Comparison of ENCODE assay signal across 30 cellular contexts in genomic region chr7:141665208-141666035, GRCh38. TPM values are rescaled to one million over a fixed set of nuclear protein-coding genes. Genes with fewer than 3 reads are reported as not detected.
DNase-seq lines count a peak whose midpoint lies in the region; ATAC-seq and TF ChIP-seq lines count a peak whose summit lies in the region.
"Had no signal": no experiment of that assay in that cellular context is flagged by ENCODE, and none has a peak within 500 bp of the region (broad histone marks: within the 10 kb centered on the region; RNA-seq: fewer than 3 reads in every experiment).

No MANE protein-coding gene starts in this region.

- peak overlapping the region; percentile 10 for H3K27ac Mint-ChIP-seq in activated CD4-positive, alpha-beta T cell treated with anti-CD3 and anti-CD28 coated beads for 36 hours
- H3K27ac Mint-ChIP-seq in activated CD8-positive, alpha-beta T cell treated with anti-CD3 and anti-CD28 coated beads for 36 hours: peak overlapping the region; percentile 68
- H3K27ac Mint-ChIP-seq in endothelial cell (ENCODE audit: unreplicated experiment): peak overlapping the region; percentile 63
- H3K27ac Mint-ChIP-seq in osteocyte (ENCODE audit: unreplicated experiment): no peak overlapping the region
- H3K27ac Mint-ChIP-seq: activated CD4-positive, alpha-beta memory T cell treated with anti-CD3 and anti-CD28 coated beads for 36 hours; activated naive CD4-positive, alpha-beta T cell treated with anti-CD3 and anti-CD28 coated beads, Interleukin-2, amount 10 ng/mL, durations not matched to agents 7 days and 5 days; HFFc6 had no signal

- H3K36me3 ChIP-seq in mammary epithelial cell (ENCODE audit: insufficient read depth, low read length): no peaks in the 10 kb centered on the region
- H3K36me3 ChIP-seq: WERI-Rb-1 had no signal

- in situ Hi-C loops in mammary epithelial cell (cut with MboI; ENCODE audit: low sequenced_read_pairs in 2 of 2): no loop called here

- peaks cover 6% of the 10 kb centered on the region for H3K4me1 ChIP-seq in mammary epithelial cell (ENCODE audit: insufficient read depth, low read length)

- CTCF ChIA-PET in activated CD4-positive, alpha-beta T cell treated with anti-CD3 and anti-CD28 coated beads for 36 hours (lab: Charles Lee): interaction anchor here (1.1 to 2.8 kb wide), 2 partner anchors 11 kb away, joined by 5 to 11 read pairs; no protein-coding TSS in a partner anchor
- CTCF ChIA-PET in activated CD8-positive, alpha-beta T cell treated with anti-CD3 and anti-CD28 coated beads for 36 hours (lab: Charles Lee): interaction anchor here (2.8 kb wide), 1 partner anchor 10 kb away, joined by 9 read pairs; no protein-coding TSS in a partner anchor
- CTCF ChIA-PET in mammary epithelial cell (lab: Charles Lee; ENCODE audit: low non-redundant PET): interaction anchor here (0.6 kb wide), 1 partner anchor 16 kb away, joined by 3 read pairs; no protein-coding TSS in a partner anchor

- no TSS peak for BruUV-seq in mammary epithelial cell (replicated peaks; lab: Mats Ljungman, UMichigan)

- H3K27me3 Mint-ChIP-seq in activated CD4-positive, alpha-beta T cell treated with anti-CD3 and anti-CD28 coated beads for 36 hours: no peaks in the 10 kb centered on the region
- H3K27me3 Mint-ChIP-seq in activated CD8-positive, alpha-beta T cell treated with anti-CD3 and anti-CD28 coated beads for 36 hours: no peaks in the 10 kb centered on the region
- H3K27me3 Mint-ChIP-seq in endothelial cell (ENCODE audit: unreplicated experiment): peaks cover 7% of the 10 kb centered on the region
- no peaks in the 10 kb centered on the region for H3K27me3 Mint-ChIP-seq in osteocyte (ENCODE audit: unreplicated experiment)
- H3K27me3 Mint-ChIP-seq: activated CD4-positive, alpha-beta memory T cell treated with anti-CD3 and anti-CD28 coated beads for 36 hours; activated naive CD4-positive, alpha-beta T cell treated with anti-CD3 and anti-CD28 coated beads, Interleukin-2, amount 10 ng/mL, durations not matched to agents 7 days and 5 days had no signal

- TF ChIP-seq CTCF in activated CD8-positive, alpha-beta T cell treated with anti-CD3 and anti-CD28 coated beads for 36 hours (IDR thresholded peaks at IDR 0.05): no peak
- TF ChIP-seq CTCF in endothelial cell (IDR thresholded peaks at IDR 0.05; ENCODE audit: unreplicated experiment) (no peak), osteocyte (IDR thresholded peaks at IDR 0.05) (no peak), mammary epithelial cell (conservative IDR thresholded peaks at IDR 0.05 in 1 of 2, IDR thresholded peaks at IDR 0.05 in 1 of 2; ENCODE audit: extremely low read depth in 1 of 2, insufficient read depth in 1 of 2, low read depth in 1 of 2, low read length in 2 of 2) (no peak)

- dilution Hi-C loops in mammary epithelial cell (cut with HindIII; ENCODE audit: low sequenced_read_pairs): no loop called here

- H3K9me3 ChIP-seq in mammary epithelial cell (replicated peaks; ENCODE audit: insufficient read depth, low read length): no peaks in the 10 kb centered on the region
- H3K9me3 ChIP-seq: mucosa of descending colon, SK-N-SH had no signal

- H3K9ac ChIP-seq in mammary epithelial cell (ENCODE audit: insufficient read depth, low read length): no peak overlapping the region
- H3K9ac ChIP-seq: GM23248, SK-N-SH had no signal

- ATAC-seq in activated CD4-positive, alpha-beta T cell treated with anti-CD3 and anti-CD28 coated beads for 36 hours: no peak
- no peak for ATAC-seq in activated CD8-positive, alpha-beta T cell treated with anti-CD3 and anti-CD28 coated beads for 36 hours

- H3K4me3 Mint-ChIP-seq in activated CD4-positive, alpha-beta T cell treated with anti-CD3 and anti-CD28 coated beads for 36 hours: no peak overlapping the region
- H3K4me3 Mint-ChIP-seq in activated CD8-positive, alpha-beta T cell treated with anti-CD3 and anti-CD28 coated beads for 36 hours: no peak overlapping the region
- H3K4me3 Mint-ChIP-seq in endothelial cell (ENCODE audit: unreplicated experiment) (peak overlapping the region; percentile 23), osteocyte (ENCODE audit: unreplicated experiment) (no peak overlapping the region)
- H3K4me3 Mint-ChIP-seq: activated CD4-positive, alpha-beta memory T cell treated with anti-CD3 and anti-CD28 coated beads for 36 hours; activated naive CD4-positive, alpha-beta T cell treated with anti-CD3 and anti-CD28 coated beads, Interleukin-2, amount 10 ng/mL, durations not matched to agents 7 days and 5 days; HFFc6 had no signal

- H2AFZ ChIP-seq in mammary epithelial cell (ENCODE audit: low read depth, low read length): no peak overlapping the region
- H2AFZ ChIP-seq: GM23248 had no signal

- H3K79me2 ChIP-seq in mammary epithelial cell (ENCODE audit: insufficient read depth, low read length): no peaks in the 10 kb centered on the region

- H4K20me1 ChIP-seq in mammary epithelial cell (ENCODE audit: insufficient read depth, low read length): no peaks in the 10 kb centered on the region

- DNase-seq in activated CD4-positive, alpha-beta T cell treated with anti-CD3 and anti-CD28 coated beads for 36 hours: no peak
- no peak for DNase-seq in activated CD4-positive, alpha-beta T cell treated with anti-CD3 and anti-CD28 coated beads, Interleukin-2, amount 50 U/mL, for 1 hour
- DNase-seq in activated CD8-positive, alpha-beta T cell treated with anti-CD3 and anti-CD28 coated beads for 36 hours: no peak
- DNase-seq in endothelial cell (ENCODE audit: low spot score): no peak
- peak; percentile 65 for DNase-seq in osteocyte (ENCODE audit: extremely low spot score, unreplicated experiment)
- no peak for DNase-seq in activated gamma-delta T cell (lab: John Stamatoyannopoulos, UW)
- no peak for DNase-seq in GM03348 (ENCODE audit: low spot score)
- no peak for DNase-seq in mammary epithelial cell
- DNase-seq: activated CD4-positive, alpha-beta memory T cell treated with anti-CD3 and anti-CD28 coated beads for 36 hours; activated naive CD4-positive, alpha-beta T cell treated with anti-CD3 and anti-CD28 coated beads, Interleukin-2, amount 10 ng/mL, durations not matched to agents 7 days and 5 days; AML-193; COR-L47; DMS79; GF-D8; GM23248; HFFc6; islet precursor cell; NCI-H2029 treated with DMSO at 0.1 percent for 48 hours; NCI-H226; NCI-H82; SK-N-SH; T-helper 9 cell; WERI-Rb-1 had no signal

- 95% methylated on average over 18 of the region's 18 CpGs for WGBS in mammary epithelial cell (ENCODE audit: low coverage, missing lambda C conversion rate)

- H3K27me3 ChIP-seq in mammary epithelial cell (ENCODE audit: insufficient read depth, low read length): no peaks in the 10 kb centered on the region

- H3K4me3 ChIP-seq in mammary epithelial cell (replicated peaks in 1 of 3; ENCODE audit: insufficient read depth in 1 of 3, low read depth in 2 of 3, low read length in 3 of 3): no peak overlapping the region
- H3K4me3 ChIP-seq: GM23248, mucosa of descending colon, skin epidermis had no signal

- H3K4me2 ChIP-seq in mammary epithelial cell (ENCODE audit: insufficient read depth, low read depth, low read length): no peak overlapping the region
- H3K4me2 ChIP-seq: SK-N-SH had no signal

- no peak overlapping the region for H3K27ac ChIP-seq in mammary epithelial cell (ENCODE audit: insufficient read depth, low read depth, low read length)
- H3K27ac ChIP-seq: GM23248, WERI-Rb-1 had no signal

- H3K9me3 Mint-ChIP-seq in activated CD4-positive, alpha-beta T cell treated with anti-CD3 and anti-CD28 coated beads for 36 hours (ENCODE audit: low read depth): no peaks in the 10 kb centered on the region
- H3K9me3 Mint-ChIP-seq in activated CD8-positive, alpha-beta T cell treated with anti-CD3 and anti-CD28 coated beads for 36 hours: no peaks in the 10 kb centered on the region
- no peaks in the 10 kb centered on the region for H3K9me3 Mint-ChIP-seq in endothelial cell (ENCODE audit: unreplicated experiment)
- no peaks in the 10 kb centered on the region for H3K9me3 Mint-ChIP-seq in osteocyte (ENCODE audit: unreplicated experiment)
- H3K9me3 Mint-ChIP-seq: activated CD4-positive, alpha-beta memory T cell treated with anti-CD3 and anti-CD28 coated beads for 36 hours; activated naive CD4-positive, alpha-beta T cell treated with anti-CD3 and anti-CD28 coated beads, Interleukin-2, amount 10 ng/mL, durations not matched to agents 7 days and 5 days; HFFc6 had no signal

- peaks cover 8% of the 10 kb centered on the region for H3K4me1 Mint-ChIP-seq in activated CD4-positive, alpha-beta T cell treated with anti-CD3 and anti-CD28 coated beads for 36 hours
- H3K4me1 Mint-ChIP-seq in activated CD8-positive, alpha-beta T cell treated with anti-CD3 and anti-CD28 coated beads for 36 hours (ENCODE audit: low read depth): peaks cover 10% of the 10 kb centered on the region
- peaks cover 52% of the 10 kb centered on the region for H3K4me1 Mint-ChIP-seq in endothelial cell (ENCODE audit: unreplicated experiment)
- no peaks in the 10 kb centered on the region for H3K4me1 Mint-ChIP-seq in osteocyte (ENCODE audit: unreplicated experiment)

- POLR2A ChIA-PET in activated CD4-positive, alpha-beta T cell treated with anti-CD3 and anti-CD28 coated beads for 36 hours (lab: Charles Lee): no interaction called here
- POLR2A ChIA-PET in activated CD8-positive, alpha-beta T cell treated with anti-CD3 and anti-CD28 coated beads for 36 hours (lab: Charles Lee): no interaction called here

- peaks cover 8% of the 10 kb centered on the region for H3K36me3 Mint-ChIP-seq in activated CD4-positive, alpha-beta T cell treated with anti-CD3 and anti-CD28 coated beads for 36 hours (ENCODE audit: low read depth)
- peaks cover 22% of the 10 kb centered on the region for H3K36me3 Mint-ChIP-seq in activated CD8-positive, alpha-beta T cell treated with anti-CD3 and anti-CD28 coated beads for 36 hours (ENCODE audit: low read depth)
- peaks cover 53% of the 10 kb centered on the region for H3K36me3 Mint-ChIP-seq in endothelial cell (ENCODE audit: low read depth, unreplicated experiment)
- peaks cover 24% of the 10 kb centered on the region for H3K36me3 Mint-ChIP-seq in osteocyte (ENCODE audit: unreplicated experiment)

- intact Hi-C loops in activated CD4-positive, alpha-beta T cell treated with anti-CD3 and anti-CD28 coated beads for 36 hours (cut with DNase I, micrococcal nuclease): no loop called here
- intact Hi-C loops in activated CD8-positive, alpha-beta T cell treated with anti-CD3 and anti-CD28 coated beads for 36 hours (cut with micrococcal nuclease): no loop called here
- intact Hi-C loops in mammary epithelial cell (cut with micrococcal nuclease): no loop called here

RNA-seq across cellular contexts. Expression of gene DENND11, which starts 36.5 kb away (rescaled TPM):
- 10 to 100 TPM; 21.2 to 27.6 TPM for total RNA-seq in activated CD4-positive, alpha-beta T cell treated with anti-CD3 and anti-CD28 coated beads for 36 hours
- 10 to 100 TPM; 28.6 to 32.2 TPM for total RNA-seq in activated CD8-positive, alpha-beta T cell treated with anti-CD3 and anti-CD28 coated beads for 36 hours
- 77.0 TPM for total RNA-seq in endothelial cell (ENCODE audit: unreplicated experiment)
- total RNA-seq in osteocyte: 10.6 and 12.3 TPM in 2 replicates
- 10 to 100 TPM in 1 of 2 donors, 1 to 10 TPM in 1; 8.0 to 15.8 TPM for total RNA-seq in mammary epithelial cell
- 2.8 TPM for polyA plus RNA-seq in mammary epithelial cell
- 6.9 TPM for polyA minus RNA-seq in mammary epithelial cell

RNA-seq across cellular contexts. Expression of gene WEE2, which starts 42.7 kb away (rescaled TPM):
- not detected for total RNA-seq in activated CD4-positive, alpha-beta T cell treated with anti-CD3 and anti-CD28 coated beads for 36 hours
- total RNA-seq in activated CD8-positive, alpha-beta T cell treated with anti-CD3 and anti-CD28 coated beads for 36 hours: not detected
- total RNA-seq in endothelial cell (ENCODE audit: unreplicated experiment) (0.33 TPM), osteocyte (not detected in 2 replicates), mammary epithelial cell (not detected)
- polyA plus RNA-seq in mammary epithelial cell: not detected
- polyA minus RNA-seq in mammary epithelial cell: not detected
- total RNA-seq: A172; activated CD4-positive, alpha-beta memory T cell treated with anti-CD3 and anti-CD28 coated beads for 36 hours; fibroblast of lung; GM23248; HFFc6; lower leg skin; MCF 10A; mucosa of descending colon; OCI-LY7 had no signal
- polyA plus RNA-seq: fibroblast of lung, GM23248, SK-N-SH had no signal
